ENCODE assay signal across 9 cellular contexts in genomic region chr16:81940781-81941560, GRCh38.
DNase-seq lines count a peak whose midpoint lies in the region; ATAC-seq and TF ChIP-seq lines count a peak whose summit lies in the region.
"Had no signal": no experiment of that assay in that cellular context is flagged by ENCODE, and none has a peak within 500 bp of the region (broad histone marks: within the 10 kb centered on the region; RNA-seq: fewer than 3 reads in every experiment).

No MANE protein-coding gene starts in this region.

- POLR2A ChIA-PET in A673 (lab: Charles Lee; ENCODE audit: low non-redundant PET): no interaction called here
- POLR2A ChIA-PET in naive thymus-derived CD4-positive, alpha-beta T cell (lab: Charles Lee): no interaction called here

- no peak overlapping the region for H3K4me3 Mint-ChIP-seq in naive thymus-derived CD4-positive, alpha-beta T cell

- DNase-seq in A673 (ENCODE audit: low spot score) (peak; percentile 67), G401 (ENCODE audit: low spot score) (peak; percentile 27), NCI-H748 treated with DMSO at 0.1 percent for 48 hours (lab: John Stamatoyannopoulos, UW) (peak; percentile 10), dedifferentiated amniotic fluid mesenchymal stem cell (ENCODE audit: extremely low spot score) (peak; percentile 63), posterior vena cava (ENCODE audit: low spot score) (no peak)
- peak in 6 of 9 donors; percentile 8 to 45 (median 20) for DNase-seq in naive thymus-derived CD4-positive, alpha-beta T cell
- DNase-seq in effector memory CD4-positive, alpha-beta T cell: no peak
- DNase-seq: upper lobe of left lung had no signal

- no peaks in the 10 kb centered on the region for H3K36me3 ChIP-seq in A673 (ENCODE audit: insufficient read depth, low read length, poor library complexity, severe bottlenecking)
- no peaks in the 10 kb centered on the region for H3K36me3 ChIP-seq in naive thymus-derived CD4-positive, alpha-beta T cell (ENCODE audit: control insufficient read depth in 2 of 3, insufficient read depth in 3 of 3, low read length in 3 of 3)
- H3K36me3 ChIP-seq in effector memory CD4-positive, alpha-beta T cell (ENCODE audit: control insufficient read depth, insufficient read depth, low read length): no peaks in the 10 kb centered on the region

- ATAC-seq in naive thymus-derived CD4-positive, alpha-beta T cell: no peak
- ATAC-seq in HG03039 (IDR thresholded peaks at IDR 0.05; ENCODE audit: unreplicated experiment): no peak

- H3K36me3 Mint-ChIP-seq in naive thymus-derived CD4-positive, alpha-beta T cell: no peaks in the 10 kb centered on the region

- intact Hi-C loops in A673 (cut with micrococcal nuclease; ENCODE audit: unreplicated experiment): loop anchor here (2.0 to 10.0 kb wide), 4 partner anchors 122 to 694 kb away; no protein-coding TSS in a partner anchor
- intact Hi-C loops in naive thymus-derived CD4-positive, alpha-beta T cell (cut with micrococcal nuclease): loop anchor here (1.0 kb wide), 2 partner anchors 121 to 289 kb away; no protein-coding TSS in a partner anchor
- intact Hi-C loops in posterior vena cava (cut with DNase I): no loop called here

- H3K27ac Mint-ChIP-seq in naive thymus-derived CD4-positive, alpha-beta T cell: peak overlapping the region in 2 of 9 donors; percentile 0

- peaks cover 0 to 15% (median 2%) of the 10 kb centered on the region in 5 donors for H3K27me3 Mint-ChIP-seq in naive thymus-derived CD4-positive, alpha-beta T cell

- TF ChIP-seq CTCF in A673 (conservative IDR thresholded peaks at IDR 0.05; ENCODE audit: low read depth, low read length): peak; percentile 67

- H3K27me3 ChIP-seq in A673 (replicated peaks; ENCODE audit: insufficient read depth, low read depth, low read length, poor library complexity): no peaks in the 10 kb centered on the region
- no peaks in the 10 kb centered on the region for H3K27me3 ChIP-seq in naive thymus-derived CD4-positive, alpha-beta T cell (ENCODE audit: control insufficient read depth in 2 of 2, insufficient read depth in 2 of 2, low read length in 2 of 2)
- no peaks in the 10 kb centered on the region for H3K27me3 ChIP-seq in effector memory CD4-positive, alpha-beta T cell (replicated peaks; ENCODE audit: control insufficient read depth, insufficient read depth, low read length, poor library complexity, severe bottlenecking)
- H3K27me3 ChIP-seq: upper lobe of left lung had no signal

- no peaks in the 10 kb centered on the region for H3K9me3 Mint-ChIP-seq in naive thymus-derived CD4-positive, alpha-beta T cell

- in situ Hi-C loops in G401 (cut with HindIII; ENCODE audit: low sequenced_read_pairs): no loop called here

- CTCF ChIA-PET in A673 (lab: Charles Lee): interaction anchor here (0.7 kb wide), 1 partner anchor 289 kb away, joined by 3 read pairs; no protein-coding TSS in a partner anchor
- CTCF ChIA-PET in naive thymus-derived CD4-positive, alpha-beta T cell (lab: Charles Lee): interaction anchor here (0.5 to 1.8 kb wide), 7 partner anchors 53 to 671 kb away, joined by 3 to 6 read pairs (median 3); no protein-coding TSS in a partner anchor

- no TSS peak for BruUV-seq in A673 (replicated peaks; lab: Mats Ljungman, UMichigan)

- peaks cover 0 to 3% (median 0%) of the 10 kb centered on the region in 7 donors for H3K4me1 Mint-ChIP-seq in naive thymus-derived CD4-positive, alpha-beta T cell

- no peak overlapping the region for H3K4me3 ChIP-seq in A673 (ENCODE audit: low read depth, low read length, poor library complexity, severe bottlenecking)
- H3K4me3 ChIP-seq in naive thymus-derived CD4-positive, alpha-beta T cell (ENCODE audit: low read length): no peak overlapping the region
- no peak overlapping the region for H3K4me3 ChIP-seq in effector memory CD4-positive, alpha-beta T cell (ENCODE audit: insufficient read depth, low read depth, low read length, poor library complexity, severe bottlenecking)
- H3K4me3 ChIP-seq: upper lobe of left lung had no signal

- no peaks in the 10 kb centered on the region for H3K4me1 ChIP-seq in A673 (ENCODE audit: insufficient read depth, low read length, poor library complexity, severe bottlenecking)
- H3K4me1 ChIP-seq in naive thymus-derived CD4-positive, alpha-beta T cell (ENCODE audit: control insufficient read depth in 2 of 2, insufficient read depth in 2 of 2, low read length in 2 of 2): no peaks in the 10 kb centered on the region
- H3K4me1 ChIP-seq in effector memory CD4-positive, alpha-beta T cell (ENCODE audit: control insufficient read depth, insufficient read depth, low read length, poor library complexity, severe bottlenecking): no peaks in the 10 kb centered on the region

- no peak overlapping the region for H3K27ac ChIP-seq in A673 (ENCODE audit: low read depth, low read length, poor library complexity, severe bottlenecking)
- no peak overlapping the region for H3K27ac ChIP-seq in naive thymus-derived CD4-positive, alpha-beta T cell (ENCODE audit: low read depth, low read length)
- H3K27ac ChIP-seq in effector memory CD4-positive, alpha-beta T cell (ENCODE audit: insufficient read depth, low read length, poor library complexity, severe bottlenecking): no peak overlapping the region
- H3K27ac ChIP-seq: upper lobe of left lung had no signal

- H3K9me3 ChIP-seq in A673 (ENCODE audit: low read depth, low read length, poor library complexity, severe bottlenecking): no peaks in the 10 kb centered on the region
- H3K9me3 ChIP-seq in naive thymus-derived CD4-positive, alpha-beta T cell (ENCODE audit: control insufficient read depth in 2 of 3, low read length in 3 of 3): no peaks in the 10 kb centered on the region
- no peaks in the 10 kb centered on the region for H3K9me3 ChIP-seq in effector memory CD4-positive, alpha-beta T cell (ENCODE audit: control insufficient read depth, low read length)
- H3K9me3 ChIP-seq: upper lobe of left lung had no signal

Comparison
In these comparisons a context has a peak if more than half of its experiments do, and no peak if none do; other contexts are left out.
1. DNase-seq: peak in A673 (single experiment), G401 (single experiment), NCI-H748 treated with DMSO at 0.1 percent for 48 hours (single experiment), dedifferentiated amniotic fluid mesenchymal stem cell (single experiment) and naive thymus-derived CD4-positive, alpha-beta T cell (6 of 9); none in effector memory CD4-positive, alpha-beta T cell (0 of 3) and posterior vena cava (single experiment).
2. intact Hi-C loops: an anchor here in A673 (2.0 to 10.0 kb wide) and naive thymus-derived CD4-positive, alpha-beta T cell (1.0 kb wide); none called in posterior vena cava.